In genomic region chr20:62240015-62240685, GRCh38 we compare ENCODE assay signal across 13 cellular contexts. TPM values are rescaled to one million over a fixed set of nuclear protein-coding genes. Genes with fewer than 3 reads are reported as not detected.
DNase-seq lines count a peak whose midpoint lies in the region; ATAC-seq and TF ChIP-seq lines count a peak whose summit lies in the region.
"Had no signal": no experiment of that assay in that cellular context is flagged by ENCODE, and none has a peak within 500 bp of the region (broad histone marks: within the 10 kb centered on the region; RNA-seq: fewer than 3 reads in every experiment).

No MANE protein-coding gene starts in this region.

- peak overlapping the region in 2 of 3 donors; percentile 65 to 90 for H3K27ac Mint-ChIP-seq in CD4-positive, CD25-positive, alpha-beta regulatory T cell
- H3K27ac Mint-ChIP-seq in neural progenitor cell: no peak overlapping the region

- no peaks in the 10 kb centered on the region; the same call in 1 of the 2 replicates for H3K9me1 ChIP-seq in IMR-90 (ENCODE audit: insufficient read depth, low read length)

- H3K9me3 Mint-ChIP-seq in CD4-positive, CD25-positive, alpha-beta regulatory T cell: no peaks in the 10 kb centered on the region
- H3K9me3 Mint-ChIP-seq in neural progenitor cell: no peaks in the 10 kb centered on the region

- no peak overlapping the region for H3K23ac ChIP-seq in IMR-90 (ENCODE audit: low read depth, low read length)

- H4K5ac ChIP-seq in IMR-90 (ENCODE audit: low read depth, low read length): no peak overlapping the region

- H2AFZ ChIP-seq in IMR-90 (replicated peaks; ENCODE audit: low read length, poor library complexity) (no peak overlapping the region), neural progenitor cell (replicated peaks) (no peak overlapping the region)

- in situ Hi-C loops in IMR-90 (cut with MboI; ENCODE audit: low sequenced_read_pairs): no loop called here

- intact Hi-C loops in IMR-90 (cut with micrococcal nuclease) (no loop called here), breast epithelium (cut with DNase I; ENCODE audit: low total_unique reads) (loop anchor here (2.0 kb wide), 1 partner anchor 79 kb away; no protein-coding TSS in a partner anchor)

- H2AK5ac ChIP-seq in IMR-90 (ENCODE audit: low read depth, low read length): no peak overlapping the region

- no peak overlapping the region for H2BK120ac ChIP-seq in IMR-90 (ENCODE audit: low read depth, low read length)

- no peak overlapping the region for H3K4ac ChIP-seq in IMR-90 (ENCODE audit: low read depth, low read length)

- CTCF ChIA-PET in IMR-90 (lab: Yijun Ruan, JAX): no interaction called here

- H3K9ac ChIP-seq in IMR-90 (ENCODE audit: low read depth, low read length) (no peak overlapping the region), neural progenitor cell (no peak overlapping the region)

- H3K18ac ChIP-seq in IMR-90 (ENCODE audit: low read depth, low read length): no peak overlapping the region

- no peak overlapping the region for H2AK9ac ChIP-seq in IMR-90 (replicated peaks; ENCODE audit: low read depth, low read length, poor library complexity)

- no peaks in the 10 kb centered on the region for H3K27me3 ChIP-seq in CD4-positive, CD25-positive, alpha-beta regulatory T cell (ENCODE audit: control insufficient read depth, insufficient read depth, low read length)
- H3K27me3 ChIP-seq in IMR-90 (ENCODE audit: control insufficient read depth, insufficient read depth, low read length) (peaks cover 3% of the 10 kb centered on the region; the same call in 1 of the 2 replicates), breast epithelium (no peaks in the 10 kb centered on the region), neural progenitor cell (no peaks in the 10 kb centered on the region)

- H4K20me1 ChIP-seq in IMR-90 (ENCODE audit: insufficient read depth, low read length): peaks cover 55% of the 10 kb centered on the region
- H4K20me1 ChIP-seq in neural progenitor cell (ENCODE audit: low read depth): peaks cover 65% of the 10 kb centered on the region

- POLR2A ChIA-PET in IMR-90 (lab: Charles Lee; ENCODE audit: unreplicated experiment): no interaction called here

- no peak overlapping the region for H2BK20ac ChIP-seq in IMR-90 (ENCODE audit: low read depth, low read length)

- H2BK5ac ChIP-seq in IMR-90 (ENCODE audit: low read depth, low read length, poor library complexity, severe bottlenecking): no peak overlapping the region

- TF ChIP-seq POLR2A in IMR-90 (IDR thresholded peaks at IDR 0.05; ENCODE audit: low read depth, low read length): no peak
- no peak for TF ChIP-seq POLR2A in breast epithelium (IDR thresholded peaks at IDR 0.05)

- H3K4me3 ChIP-seq in CD4-positive, CD25-positive, alpha-beta regulatory T cell (ENCODE audit: low read depth, low read length): no peak overlapping the region
- no peak overlapping the region for H3K4me3 ChIP-seq in IMR-90 (ENCODE audit: insufficient read depth, low read depth, low read length)
- H3K4me3 ChIP-seq in breast epithelium: peak overlapping the region in 2 of 3 donors; percentile 72 to 92
- no peak overlapping the region for H3K4me3 ChIP-seq in neural progenitor cell

- peaks cover 10% of the 10 kb centered on the region for H3K36me3 ChIP-seq in CD4-positive, CD25-positive, alpha-beta regulatory T cell (ENCODE audit: control insufficient read depth, insufficient read depth, low read length)
- H3K36me3 ChIP-seq in IMR-90 (ENCODE audit: control insufficient read depth, insufficient read depth, low read length) (peaks cover 21% of the 10 kb centered on the region; the same call in 1 of the 2 replicates), breast epithelium (no peaks in the 10 kb centered on the region), neural progenitor cell (no peaks in the 10 kb centered on the region)

- peak overlapping the region; percentile 21 to 91 (median 89) for H3K4me3 Mint-ChIP-seq in CD4-positive, CD25-positive, alpha-beta regulatory T cell
- H3K4me3 Mint-ChIP-seq in neural progenitor cell: peak overlapping the region; percentile 92

- H3K4me1 Mint-ChIP-seq in CD4-positive, CD25-positive, alpha-beta regulatory T cell: peaks cover 5 to 60% (median 33%) of the 10 kb centered on the region in 4 donors
- peaks cover 43% of the 10 kb centered on the region for H3K4me1 Mint-ChIP-seq in neural progenitor cell

- no peaks in the 10 kb centered on the region for H3K9me3 ChIP-seq in CD4-positive, CD25-positive, alpha-beta regulatory T cell (ENCODE audit: control insufficient read depth in 2 of 2, low read length in 2 of 2)
- H3K9me3 ChIP-seq in IMR-90 (ENCODE audit: control insufficient read depth, insufficient read depth, low read length) (no peaks in the 10 kb centered on the region), breast epithelium (no peaks in the 10 kb centered on the region), neural progenitor cell (ENCODE audit: low read depth) (no peaks in the 10 kb centered on the region)

- peaks cover 16 to 58% of the 10 kb centered on the region in 2 experiments for H3K79me1 ChIP-seq in IMR-90 (ENCODE audit: low read depth in 1 of 2, low read length in 2 of 2)

- peaks cover 14% of the 10 kb centered on the region for H3K36me3 Mint-ChIP-seq in CD4-positive, CD25-positive, alpha-beta regulatory T cell
- H3K36me3 Mint-ChIP-seq in neural progenitor cell: peaks cover 8% of the 10 kb centered on the region

- WGBS in IMR-90 (ENCODE audit: extremely low coverage in 2 of 2, insufficient read length in 1 of 2), 2 experiments: 88% methylated on average over 3 of the region's 13 CpGs; no CpG with 5 or more reads in 1 of the 2 experiments

- no peak overlapping the region for H4K8ac ChIP-seq in IMR-90 (ENCODE audit: low read depth in 2 of 2, low read length in 2 of 2)

- no peak for DNase-seq in CD4-positive, CD25-positive, alpha-beta regulatory T cell
- DNase-seq in IMR-90: no peak
- no peak for DNase-seq in breast epithelium (ENCODE audit: low spot score in 2 of 2)
- DNase-seq in neural progenitor cell (ENCODE audit: low spot score): no peak
- DNase-seq in Ammon's horn (ENCODE audit: low spot score): no peak
- DNase-seq in SHP77 treated with DMSO at 0.1 percent for 48 hours (lab: John Stamatoyannopoulos, UW): no peak
- no peak for DNase-seq in GM10266 (ENCODE audit: extremely low spot score)
- DNase-seq: effector CD4-positive, alpha-beta T cell; islet precursor cell; NCI-H187 had no signal

- peaks cover 12% of the 10 kb centered on the region for H3F3A ChIP-seq in neural progenitor cell (ENCODE audit: low read depth)

- TF ChIP-seq CTCF in IMR-90 (conservative IDR thresholded peaks at IDR 0.05; ENCODE audit: low read depth, low read length) (no peak), breast epithelium (IDR thresholded peaks at IDR 0.05) (no peak), neural progenitor cell (IDR thresholded peaks at IDR 0.05) (no peak), GM10266 (IDR thresholded peaks at IDR 0.05; ENCODE audit: control insufficient read depth, insufficient read depth, low read depth, missing control alignments) (no peak)

- no peak overlapping the region for H2BK15ac ChIP-seq in IMR-90 (ENCODE audit: low read depth, low read length)

- dilution Hi-C loops in IMR-90 (cut with HindIII; ENCODE audit: low sequenced_read_pairs, unreplicated experiment): no loop called here

- H3K4me1 ChIP-seq in CD4-positive, CD25-positive, alpha-beta regulatory T cell (ENCODE audit: control insufficient read depth, insufficient read depth, low read length, poor library complexity, severe bottlenecking): peaks cover 40% of the 10 kb centered on the region
- H3K4me1 ChIP-seq in IMR-90 (ENCODE audit: control insufficient read depth, insufficient read depth, low read length): peaks cover 4% of the 10 kb centered on the region
- no peaks in the 10 kb centered on the region for H3K4me1 ChIP-seq in breast epithelium
- H3K4me1 ChIP-seq in neural progenitor cell: peaks cover 23% of the 10 kb centered on the region

- no peak overlapping the region for H3K27ac ChIP-seq in CD4-positive, CD25-positive, alpha-beta regulatory T cell (ENCODE audit: insufficient read depth, low read length, poor library complexity, severe bottlenecking)
- H3K27ac ChIP-seq in IMR-90 (ENCODE audit: insufficient read depth, low read length): no peak overlapping the region
- H3K27ac ChIP-seq in breast epithelium: no peak overlapping the region
- H3K27ac ChIP-seq in neural progenitor cell: no peak overlapping the region

- peaks cover 66% of the 10 kb centered on the region for H3K79me2 ChIP-seq in neural progenitor cell (ENCODE audit: low read depth)

- no peak overlapping the region for H3K14ac ChIP-seq in IMR-90 (replicated peaks; ENCODE audit: low read depth, low read length)

- TF ChIP-seq RAD21 in IMR-90 (IDR thresholded peaks at IDR 0.05; ENCODE audit: low read length): no peak

- ATAC-seq in CD4-positive, CD25-positive, alpha-beta regulatory T cell (ENCODE audit: low read depth in 2 of 2): no peak
- ATAC-seq in IMR-90 (ENCODE audit: low read depth) (no peak), GM21367 (IDR thresholded peaks at IDR 0.05; ENCODE audit: unreplicated experiment) (no peak)
- ATAC-seq: Panc1, sciatic nerve had no signal

- H3K27me3 Mint-ChIP-seq in CD4-positive, CD25-positive, alpha-beta regulatory T cell: no peaks in the 10 kb centered on the region
- peaks cover 2% of the 10 kb centered on the region for H3K27me3 Mint-ChIP-seq in neural progenitor cell (ENCODE audit: insufficient read depth, low read depth)

- TSS peak; percentile 49 for BruUV-seq in IMR-90 (replicated peaks; lab: Mats Ljungman, UMichigan)

- H3K4me2 ChIP-seq in IMR-90 (ENCODE audit: low read depth, low read length) (no peak overlapping the region), neural progenitor cell (peak overlapping the region; percentile 98)

- no peak overlapping the region for H4K91ac ChIP-seq in IMR-90 (ENCODE audit: insufficient read depth, low read depth, low read length)

- no peak overlapping the region for H3K56ac ChIP-seq in IMR-90 (ENCODE audit: extremely low read depth, insufficient read depth, low read length)

RNA-seq across cellular contexts. Expression of gene OSBPL2, which starts 1.8 kb away (rescaled TPM):
- total RNA-seq in CD4-positive, CD25-positive, alpha-beta regulatory T cell: 85.2 TPM
- 10 to 100 TPM; 19.3 to 23.3 (median 22.0) TPM for polyA plus RNA-seq in CD4-positive, CD25-positive, alpha-beta regulatory T cell
- 27.6 and 28.6 TPM in 2 replicates for total RNA-seq in IMR-90 (2012; rRNA removed)
- 17.7 and 19.3 TPM in 2 replicates for polyA plus RNA-seq in IMR-90 (2012; rRNA removed)
- polyA plus RNA-seq in IMR-90 (2012; cell fraction: cytosol; rRNA removed): 13.1 and 15.2 TPM in 2 replicates
- polyA plus RNA-seq in IMR-90 (2012; cell fraction: nucleus; rRNA removed; ENCODE audit: low replicate concordance): 36.2 and 68.6 TPM in 2 replicates
- total RNA-seq in breast epithelium: 10 to 100 TPM; 25.0 to 46.1 (median 38.0) TPM
- total RNA-seq in neural progenitor cell (ENCODE audit: low replicate concordance): 28.4 and 35.7 TPM in 2 replicates

RNA-seq across cellular contexts. Expression of gene HRH3, which starts 20.1 kb away (rescaled TPM):
- total RNA-seq in CD4-positive, CD25-positive, alpha-beta regulatory T cell: not detected
- not detected for polyA plus RNA-seq in CD4-positive, CD25-positive, alpha-beta regulatory T cell
- not detected in 2 replicates for total RNA-seq in IMR-90 (2012; rRNA removed)
- polyA plus RNA-seq in IMR-90 (2012; rRNA removed): not detected in 2 replicates
- not detected in 2 replicates for polyA plus RNA-seq in IMR-90 (2012; cell fraction: cytosol; rRNA removed)
- polyA plus RNA-seq in IMR-90 (2012; cell fraction: nucleus; rRNA removed; ENCODE audit: low replicate concordance): not detected in 2 replicates
- not detected for total RNA-seq in breast epithelium
- 0.09 and 1.7 TPM in 2 replicates for total RNA-seq in neural progenitor cell (ENCODE audit: low replicate concordance)
- total RNA-seq: sciatic nerve had no signal

RNA-seq across cellular contexts. Expression of gene MTG2, which starts 57.3 kb away (rescaled TPM):
- 17.5 TPM for total RNA-seq in CD4-positive, CD25-positive, alpha-beta regulatory T cell
- polyA plus RNA-seq in CD4-positive, CD25-positive, alpha-beta regulatory T cell: 10 to 100 TPM; 18.7 to 23.6 (median 20.4) TPM
- total RNA-seq in IMR-90 (2012; rRNA removed): 11.5 and 12.2 TPM in 2 replicates
- 23.9 and 25.2 TPM in 2 replicates for polyA plus RNA-seq in IMR-90 (2012; rRNA removed)
- polyA plus RNA-seq in IMR-90 (2012; cell fraction: cytosol; rRNA removed): 21.7 and 23.7 TPM in 2 replicates
- polyA plus RNA-seq in IMR-90 (2012; cell fraction: nucleus; rRNA removed; ENCODE audit: low replicate concordance): 52.1 and 66.5 TPM in 2 replicates
- 10 to 100 TPM; 16.3 to 32.1 (median 25.6) TPM for total RNA-seq in breast epithelium
- total RNA-seq in neural progenitor cell (ENCODE audit: low replicate concordance): 16.2 and 19.2 TPM in 2 replicates

Comparison
In these comparisons a context has a peak if more than half of its experiments do, and no peak if none do; other contexts are left out.
1. H3K4me3 ChIP-seq: peak in breast epithelium (2 of 3); none in CD4-positive, CD25-positive, alpha-beta regulatory T cell (single experiment), IMR-90 (single experiment) and neural progenitor cell (single experiment).